Comparison of ENCODE assay signal across 19 cellular contexts in genomic region chr14:74259513-74259912, GRCh38. TPM values are rescaled to one million over a fixed set of nuclear protein-coding genes. Genes with fewer than 3 reads are reported as not detected.
DNase-seq lines count a peak whose midpoint lies in the region; ATAC-seq and TF ChIP-seq lines count a peak whose summit lies in the region.
"Had no signal": no experiment of that assay in that cellular context is flagged by ENCODE, and none has a peak within 500 bp of the region (broad histone marks: within the 10 kb centered on the region; RNA-seq: fewer than 3 reads in every experiment).

No MANE protein-coding gene starts in this region.

- H3K27ac ChIP-seq in left ventricle myocardium inferior (replicated peaks) (no peak overlapping the region), endodermal cell (ENCODE audit: low read depth, low read length) (no peak overlapping the region)

- DNase-seq in left ventricle myocardium superior = peak; percentile 17
- no peak for DNase-seq in left ventricle myocardium inferior
- DNase-seq in endodermal cell = peak; percentile 47
- no peak for DNase-seq in neural crest cell (ENCODE audit: low read depth, low spot score)
- DNase-seq in NCI-H1105 treated with DMSO at 0.1 percent for 48 hours (lab: John Stamatoyannopoulos, UW) = no peak
- no peak for DNase-seq in cortex of kidney (lab: John Stamatoyannopoulos, UW)
- DNase-seq: GOT3; KBM-7; NCI-H1105; NCI-H1694; NCI-H2081 treated with DMSO at 0.1 percent for 48 hours; NCI-H510A; NCI-H748 treated with DMSO at 0.1 percent for 48 hours; NK-92 treated with Interleukin-12 subunit alpha and Interleukin-12 subunit beta, amount 100 ng/mL, for 24 hours had no signal

- H3K27me3 ChIP-seq in left ventricle myocardium inferior (ENCODE audit: low read depth) (peaks cover 12% of the 10 kb centered on the region), endodermal cell (ENCODE audit: control insufficient read depth, insufficient read depth, low read length, poor library complexity, severe bottlenecking) (peaks cover 32% of the 10 kb centered on the region)

- intact Hi-C loops in left ventricle myocardium superior (cut with micrococcal nuclease) (no loop called here), left ventricle myocardium inferior (cut with micrococcal nuclease) (no loop called here)

- no peak overlapping the region for H3K9ac ChIP-seq in endodermal cell (ENCODE audit: extremely low read depth, low read length, poor library complexity, severe bottlenecking)

- 94 to 99% methylated on average over 11 to 12 of the region's 12 CpGs for WGBS in endodermal cell (ENCODE audit: insufficient coverage in 1 of 2, insufficient read length in 1 of 2), 2 experiments

- H3K4me3 ChIP-seq in left ventricle myocardium inferior (no peak overlapping the region), endodermal cell (ENCODE audit: low read length) (no peak overlapping the region)

- H3K27ac Mint-ChIP-seq in endodermal cell (no peak overlapping the region), neural crest cell (ENCODE audit: unreplicated experiment) (no peak overlapping the region)

- H3K27me3 Mint-ChIP-seq in endodermal cell (ENCODE audit: insufficient read depth) (peaks cover 47% of the 10 kb centered on the region), neural crest cell (ENCODE audit: low read depth) (peaks cover 46% of the 10 kb centered on the region)

- TF ChIP-seq CTCF in left ventricle myocardium inferior (IDR thresholded peaks at IDR 0.05; ENCODE audit: borderline replicate concordance) (no peak), endodermal cell (conservative IDR thresholded peaks at IDR 0.05) (no peak), neural crest cell (conservative IDR thresholded peaks at IDR 0.05) (no peak)

- no peaks in the 10 kb centered on the region for H3K36me3 Mint-ChIP-seq in endodermal cell (ENCODE audit: low read depth)
- H3K36me3 Mint-ChIP-seq in neural crest cell (ENCODE audit: low read depth) = no peaks in the 10 kb centered on the region

- H3K4me3 Mint-ChIP-seq in endodermal cell (no peak overlapping the region), neural crest cell (peak overlapping the region; percentile 67)

- H3K9me3 Mint-ChIP-seq in endodermal cell = no peaks in the 10 kb centered on the region
- H3K9me3 Mint-ChIP-seq in neural crest cell = no peaks in the 10 kb centered on the region

- H3K4me1 ChIP-seq in left ventricle myocardium inferior = peaks cover 17% of the 10 kb centered on the region
- no peaks in the 10 kb centered on the region for H3K4me1 ChIP-seq in endodermal cell (ENCODE audit: control insufficient read depth, insufficient read depth, low read length)

- H3K4me1 Mint-ChIP-seq in endodermal cell (no peaks in the 10 kb centered on the region), neural crest cell (no peaks in the 10 kb centered on the region)

- H3K36me3 ChIP-seq in left ventricle myocardium inferior (no peaks in the 10 kb centered on the region), endodermal cell (ENCODE audit: control insufficient read depth, insufficient read depth, low read length) (no peaks in the 10 kb centered on the region)

- ATAC-seq in left ventricle myocardium superior = no peak
- no peak for ATAC-seq in HG03565 (IDR thresholded peaks at IDR 0.05; ENCODE audit: unreplicated experiment)
- ATAC-seq: HCT116, HepG2, Right ventricle myocardium inferior had no signal

- no peaks in the 10 kb centered on the region for H3K9me3 ChIP-seq in left ventricle myocardium inferior (replicated peaks)
- H3K9me3 ChIP-seq in endodermal cell (ENCODE audit: control insufficient read depth, low read length) = no peaks in the 10 kb centered on the region

RNA-seq across cellular contexts. Expression of gene VSX2, which starts 20.3 kb away (rescaled TPM):
- total RNA-seq in left ventricle myocardium superior (not detected), left ventricle myocardium inferior (not detected), endodermal cell (not detected), neural crest cell (0.89 and 1.2 TPM in 2 replicates)
- 0.07 TPM for polyA plus RNA-seq in endodermal cell (2013, experiment 1 of 2)
- not detected for polyA plus RNA-seq in endodermal cell (2013, experiment 2 of 2)
- total RNA-seq: HepG2, Right ventricle myocardium inferior had no signal
- polyA plus RNA-seq: BJ had no signal

RNA-seq across cellular contexts. Expression of gene ABCD4, which starts 43.2 kb away (rescaled TPM):
- 25.2 TPM for total RNA-seq in left ventricle myocardium superior
- total RNA-seq in left ventricle myocardium inferior = 23.6 TPM
- 100 to 1,000 TPM; 153 to 239 TPM for total RNA-seq in endodermal cell
- polyA plus RNA-seq in endodermal cell (2013, experiment 1 of 2) = 112 TPM
- 100 TPM for polyA plus RNA-seq in endodermal cell (2013, experiment 2 of 2)
- 98.8 TPM in 2 replicates for total RNA-seq in neural crest cell

Comparison
In these comparisons a context has a peak if more than half of its experiments do, and no peak if none do; other contexts are left out.
1. DNase-seq: peak in left ventricle myocardium superior (single experiment) and endodermal cell (single experiment); none in left ventricle myocardium inferior (single experiment), neural crest cell (single experiment), NCI-H1105 treated with DMSO at 0.1 percent for 48 hours (single experiment) and cortex of kidney (single experiment).